ENCODE assay signal across 22 cellular contexts in genomic region chr2:214217599-214217998, GRCh38.
"Had no signal": no experiment of that assay in that cellular context is flagged by ENCODE, and none has a peak within 500 bp of the region (broad histone marks: within the 10 kb centered on the region; RNA-seq: fewer than 3 reads in every experiment).

No MANE protein-coding gene starts in this region.

- H3K9me3 ChIP-seq: body of pancreas, esophagus muscularis mucosa, heart left ventricle, lower lobe of right lung, ovary, prostate gland, spleen, thoracic aorta had no signal

- DNase-seq: activated CD4-positive, alpha-beta T cell treated with anti-CD3 and anti-CD28 coated beads for 36 hours; activated CD4-positive, alpha-beta T cell treated with anti-CD3 and anti-CD28 coated beads, Interleukin-2, amount 50 U/mL, for 4 hours; activated CD8-positive, alpha-beta memory T cell treated with anti-CD3 and anti-CD28 coated beads, Interleukin-2, amount 50 U/mL, for 48 hours; activated naive CD4-positive, alpha-beta T cell treated with Interleukin-2 at 50 U/mL for 16 hours; activated naive CD8-positive, alpha-beta T cell treated with anti-CD3 and anti-CD28 coated beads, Interleukin-2, amount 10 ng/mL, durations not matched to agents 7 days and 5 days; activated T-cell treated with anti-CD3 and anti-CD28 coated beads, Interleukin-2, amount 50 U/mL, for 4 hours; amniotic stem cell; body of pancreas; central memory CD4-positive, alpha-beta T cell; effector memory CD4-positive, alpha-beta T cell; heart left ventricle; lower lobe of right lung; naive B cell; ovary; spleen; stimulated activated CD4-positive, alpha-beta T cell treated with anti-CD3 and anti-CD28 coated beads, Interleukin-4, amount 100 ng/mL, for 24 hours; stimulated activated naive CD4-positive, alpha-beta T cell treated with Interleukin-2 at 50 U/mL for 16 hours; T-helper 1 cell had no signal

- H3K27me3 ChIP-seq: body of pancreas, esophagus muscularis mucosa, heart left ventricle, ovary, spleen had no signal

- H3K36me3 ChIP-seq: esophagus muscularis mucosa, heart left ventricle, lower lobe of right lung, ovary, prostate gland, spleen, thoracic aorta had no signal

- H3K4me3 ChIP-seq: body of pancreas, esophagus muscularis mucosa, heart left ventricle, lower lobe of right lung, ovary, prostate gland, spleen, thoracic aorta had no signal

- H3K27ac ChIP-seq: body of pancreas, esophagus muscularis mucosa, heart left ventricle, lower lobe of right lung, ovary, prostate gland, spleen, thoracic aorta had no signal

- FAIRE-seq: TTC549 had no signal

- H3K4me1 ChIP-seq: body of pancreas, esophagus muscularis mucosa, heart left ventricle, lower lobe of right lung, prostate gland, spleen had no signal
